ENCODE assay signal across 8 cellular contexts in genomic region chr1:212794561-212795014, GRCh38. TPM values are rescaled to one million over a fixed set of nuclear protein-coding genes. Genes with fewer than 3 reads are reported as not detected.
DNase-seq lines count a peak whose midpoint lies in the region; ATAC-seq and TF ChIP-seq lines count a peak whose summit lies in the region.

No MANE protein-coding gene starts in this region.

- intact Hi-C loops in OCI-LY7 (cut with micrococcal nuclease; ENCODE audit: unreplicated experiment), result loop anchor here (1.0 to 5.0 kb wide), 4 partner anchors 42 to 187 kb away; partner anchors contain the start of genes ATF3 and FLVCR1

- peaks cover 6% of the 10 kb centered on the region; the same call in 1 of the 2 replicates for H3K9me3 ChIP-seq in OCI-LY7 (ENCODE audit: low read length)

- peak overlapping the region; percentile 45; the same call in 1 of the 2 replicates for H2AFZ ChIP-seq in OCI-LY7 (ENCODE audit: low read length)

- no peaks in the 10 kb centered on the region for H3K9me3 Mint-ChIP-seq in activated T-cell treated with anti-CD3 and anti-CD28 coated beads, Interleukin-2, amount 50 U/mL, for 24 hours
- peaks cover 4% of the 10 kb centered on the region for H3K9me3 Mint-ChIP-seq in memory B cell

- H3K27ac Mint-ChIP-seq in activated T-cell treated with anti-CD3 and anti-CD28 coated beads, Interleukin-2, amount 50 U/mL, for 24 hours, result peak overlapping the region; percentile 37
- peak overlapping the region; percentile 51 for H3K27ac Mint-ChIP-seq in memory B cell

- no TSS peak for BruUV-seq in OCI-LY7 (replicated peaks; lab: Mats Ljungman, UMichigan)

- peak overlapping the region; percentile 89 for H3K27ac ChIP-seq in OCI-LY7 (ENCODE audit: low read depth, low read length, poor library complexity, severe bottlenecking)
- H3K27ac ChIP-seq in coronary artery, result no peak overlapping the region

- peaks cover 45% of the 10 kb centered on the region for H3K36me3 ChIP-seq in OCI-LY7 (ENCODE audit: insufficient read depth, low read length)

- H3K36me3 Mint-ChIP-seq in activated T-cell treated with anti-CD3 and anti-CD28 coated beads, Interleukin-2, amount 50 U/mL, for 24 hours (ENCODE audit: low read depth), result peaks cover 53% of the 10 kb centered on the region
- H3K36me3 Mint-ChIP-seq in memory B cell, result peaks cover 13% of the 10 kb centered on the region

- POLR2A ChIA-PET in OCI-LY7 (lab: Charles Lee), result interaction anchor here (0.6 to 5.3 kb wide), 14 partner anchors 8 to 560 kb away, joined by 3 to 25 read pairs (median 4); partner anchors contain the start of gene FLVCR1

- H3K27me3 Mint-ChIP-seq in activated T-cell treated with anti-CD3 and anti-CD28 coated beads, Interleukin-2, amount 50 U/mL, for 24 hours, result no peaks in the 10 kb centered on the region
- H3K27me3 Mint-ChIP-seq in memory B cell, result no peaks in the 10 kb centered on the region

- CTCF ChIA-PET in OCI-LY7 (lab: Charles Lee; ENCODE audit: unreplicated experiment), result no interaction called here

- H3K4me1 Mint-ChIP-seq in activated T-cell treated with anti-CD3 and anti-CD28 coated beads, Interleukin-2, amount 50 U/mL, for 24 hours (ENCODE audit: low read depth), result peaks cover 32% of the 10 kb centered on the region
- H3K4me1 Mint-ChIP-seq in memory B cell, result peaks cover 18% of the 10 kb centered on the region

- H3K4me1 ChIP-seq in OCI-LY7 (ENCODE audit: insufficient read depth, low read length, poor library complexity, severe bottlenecking), result peaks cover 57% of the 10 kb centered on the region

- no peaks in the 10 kb centered on the region for H4K20me1 ChIP-seq in OCI-LY7 (ENCODE audit: insufficient read depth, low read length)

- H3K4me3 Mint-ChIP-seq in activated T-cell treated with anti-CD3 and anti-CD28 coated beads, Interleukin-2, amount 50 U/mL, for 24 hours, result no peak overlapping the region
- H3K4me3 Mint-ChIP-seq in memory B cell, result peak overlapping the region; percentile 58

- H3K4me3 ChIP-seq in OCI-LY7 (ENCODE audit: low read depth, low read length, poor library complexity, severe bottlenecking) (peak overlapping the region; percentile 56), coronary artery (no peak overlapping the region)

- TF ChIP-seq CTCF in OCI-LY7 (conservative IDR thresholded peaks at IDR 0.05; ENCODE audit: low read length) (no peak), coronary artery (IDR thresholded peaks at IDR 0.05) (no peak)

- H3K9me2 ChIP-seq in OCI-LY7 (ENCODE audit: insufficient read depth, low read length), result no peaks in the 10 kb centered on the region

- ATAC-seq in HG02885 (IDR thresholded peaks at IDR 0.05; ENCODE audit: poor library complexity, unreplicated experiment) (peak; percentile 82), memory B cell (ENCODE audit: low read depth) (peak; percentile 92)

- peak overlapping the region; percentile 65 for H3K4me2 ChIP-seq in OCI-LY7 (ENCODE audit: low read length)

- peaks cover 44% of the 10 kb centered on the region for H3K79me2 ChIP-seq in OCI-LY7 (ENCODE audit: insufficient read depth, low read depth, low read length)

- DNase-seq in activated T-cell treated with anti-CD3 and anti-CD28 coated beads, Interleukin-2, amount 50 U/mL, for 24 hours, result no peak
- no peak for DNase-seq in activated T-cell treated with anti-CD3 and anti-CD28 coated beads for 4 hours
- DNase-seq in OCI-LY7 (ENCODE audit: low spot score), result peak; percentile 97
- peak; percentile 28 to 64 for DNase-seq in memory B cell (ENCODE audit: low spot score in 2 of 2)
- DNase-seq in coronary artery (ENCODE audit: low spot score), result no peak
- DNase-seq in T1000 (lab: John Stamatoyannopoulos, UW), result no peak
- DNase-seq in NCI-H526 (lab: John Stamatoyannopoulos, UW), result no peak

RNA-seq across cellular contexts. Expression of gene TATDN3, which starts 2.9 kb away (rescaled TPM):
- 35.4 and 36.1 TPM in 2 replicates for total RNA-seq in OCI-LY7 (2014; rRNA removed; shearing (Covaris generic))
- total RNA-seq in OCI-LY7 (2022), result 52.5 and 54.2 TPM in 2 replicates

RNA-seq across cellular contexts. Expression of gene NSL1, which starts 3.0 kb away (rescaled TPM):
- total RNA-seq in OCI-LY7 (2014; rRNA removed; shearing (Covaris generic)), result 70.9 and 74.9 TPM in 2 replicates
- 66.8 and 71.1 TPM in 2 replicates for total RNA-seq in OCI-LY7 (2022)

RNA-seq across cellular contexts. Expression of gene SPATA45, which starts 52.9 kb away (rescaled TPM):
- total RNA-seq in OCI-LY7 (2014; rRNA removed; shearing (Covaris generic)), result 0.82 TPM in 1 of 2 replicates, not detected in the other
- total RNA-seq in OCI-LY7 (2022), result 0.74 and 2.0 TPM in 2 replicates

Comparison
In these comparisons a context has a peak if more than half of its experiments do, and no peak if none do; other contexts are left out.
1. DNase-seq: peak in OCI-LY7 (single experiment) and memory B cell (2 of 2); none in activated T-cell treated with anti-CD3 and anti-CD28 coated beads, Interleukin-2, amount 50 U/mL, for 24 hours (single experiment), activated T-cell treated with anti-CD3 and anti-CD28 coated beads for 4 hours (single experiment), coronary artery (single experiment), T1000 (single experiment) and NCI-H526 (0 of 2).